1 cellular context compared by ENCODE assay signal in genomic region chr6:41278699-41279405, GRCh38.
TF ChIP-seq lines count a peak whose summit lies in the region.

No MANE protein-coding gene starts in this region.

TF ChIP-seq in WTC11, 78 proteins besides CTCF, POLR2A, EP300 and RAD21 (continued from another document):
- TF ChIP-seq E2F4 (CRISPR knock-in tag; IDR thresholded peaks at IDR 0.05; ENCODE audit: borderline replicate concordance, low read depth): no peak
- TF ChIP-seq ZNF416 (CRISPR knock-in tag; IDR thresholded peaks at IDR 0.05): no peak
